9 cellular contexts compared by ENCODE assay signal in the genomic region with DNA sequence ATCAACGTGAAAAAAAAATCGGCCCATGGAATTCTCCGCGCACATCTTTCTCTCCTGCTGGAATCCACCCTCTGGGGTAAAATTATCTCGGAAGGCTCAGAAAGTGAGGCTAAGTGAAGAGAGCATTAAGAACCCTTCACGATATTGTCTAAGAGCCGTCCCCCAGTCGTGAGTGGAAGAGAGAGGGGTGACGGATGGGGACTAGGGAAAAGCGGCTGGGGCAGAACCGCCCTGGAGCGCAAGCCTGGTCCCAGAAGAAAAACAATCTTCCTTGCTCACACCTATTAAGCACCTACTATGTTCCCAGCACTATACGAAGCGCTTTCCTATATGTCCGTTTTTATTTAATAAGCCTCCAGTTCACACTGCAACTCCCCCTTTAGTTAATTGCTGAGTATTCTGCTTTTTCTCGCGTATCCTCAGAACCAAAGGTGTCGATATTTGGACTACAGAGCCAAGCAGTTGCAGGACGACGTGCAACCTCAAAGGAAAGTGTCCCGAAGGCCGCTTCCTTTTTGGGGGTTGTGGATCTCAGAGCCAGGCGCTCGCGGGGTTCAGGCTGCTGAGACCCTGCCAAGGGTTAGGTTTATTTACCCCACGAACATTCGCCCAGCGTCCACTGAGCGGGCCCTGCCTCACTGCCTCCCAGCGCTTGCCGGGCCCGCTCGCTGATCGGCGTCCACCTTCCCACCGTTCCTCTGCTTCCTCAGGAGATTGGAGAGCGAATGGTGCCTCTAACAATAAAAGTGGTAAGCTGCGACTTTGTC. TPM values are rescaled to one million over a fixed set of nuclear protein-coding genes. Genes with fewer than 3 reads are reported as not detected.
A peak's percentile ranks its signal among the peaks of the same experiment; 100 is the strongest.
DNase-seq lines count a peak whose midpoint lies in the region; FAIRE-seq and TF ChIP-seq lines count a peak whose summit lies in the region.
"Had no signal": no experiment of that assay in that cellular context is flagged by ENCODE, and none has a peak within 500 bp of the region (broad histone marks: within the 10 kb centered on the region; RNA-seq: fewer than 3 reads in every experiment).

No MANE protein-coding gene starts in this region.

- H3K36me3 ChIP-seq in astrocyte (ENCODE audit: insufficient read depth, low read length) (no peaks in the 10 kb centered on the region), kidney (ENCODE audit: control insufficient read depth in 1 of 2, insufficient read depth in 2 of 2, low read length in 2 of 2) (no peaks in the 10 kb centered on the region), suprapubic skin (no peaks in the 10 kb centered on the region)
- H3K36me3 ChIP-seq: BLaER1 had no signal

- CTCF ChIA-PET in RWPE1 (lab: Yijun Ruan, JAX), result interaction anchor here (0.7 kb wide), 1 partner anchor 167 kb away, joined by 6 read pairs; no protein-coding TSS in a partner anchor

- no peak for TF ChIP-seq POLR2A in suprapubic skin (IDR thresholded peaks at IDR 0.05)

- no peak overlapping the region for H3K27ac Mint-ChIP-seq in astrocyte (ENCODE audit: unreplicated experiment)

- H3K4me1 Mint-ChIP-seq in astrocyte (ENCODE audit: low read depth, unreplicated experiment), result no peaks in the 10 kb centered on the region

- intact Hi-C loops in kidney (cut with DNase I), result no loop called here

- no peaks in the 10 kb centered on the region for H3K79me2 ChIP-seq in astrocyte (ENCODE audit: insufficient read depth, low read length)

- peak overlapping the region; percentile 67 for H3K9ac ChIP-seq in astrocyte (ENCODE audit: low read length)
- peak overlapping the region in 1 of 2 donors; percentile 0 for H3K9ac ChIP-seq in kidney (ENCODE audit: low read length in 2 of 2)
- H3K9ac ChIP-seq: BLaER1 had no signal

- peaks cover 39% of the 10 kb centered on the region for H3K27me3 Mint-ChIP-seq in astrocyte (ENCODE audit: low read depth, unreplicated experiment)

- H4K20me1 ChIP-seq in astrocyte (ENCODE audit: insufficient read depth, low read length), result no peaks in the 10 kb centered on the region
- H4K20me1 ChIP-seq: BLaER1 had no signal

- peaks cover 20% of the 10 kb centered on the region for H3K4me1 ChIP-seq in astrocyte (ENCODE audit: insufficient read depth, low read length)
- peaks cover 0 to 4% of the 10 kb centered on the region in 2 donors for H3K4me1 ChIP-seq in kidney (ENCODE audit: control insufficient read depth in 1 of 2, insufficient read depth in 1 of 2, low read depth in 1 of 2, low read length in 2 of 2)
- H3K4me1 ChIP-seq in suprapubic skin, result peaks cover 15% of the 10 kb centered on the region

- DNase-seq in NCI-H748 (lab: John Stamatoyannopoulos, UW; ENCODE audit: unreplicated experiment) (peak; percentile 32), NCI-H748 treated with DMSO at 0.1 percent for 48 hours (lab: John Stamatoyannopoulos, UW) (no peak), astrocyte (ENCODE audit: low read depth) (peak; percentile 13), kidney (no peak), suprapubic skin (ENCODE audit: low spot score in 2 of 2) (no peak), HPDE6-E6E7 (ENCODE audit: extremely low spot score) (no peak), RWPE1 (ENCODE audit: low spot score) (no peak)
- no peak for DNase-seq in stimulated activated CD4-positive, alpha-beta T cell treated with anti-CD3 and anti-CD28 coated beads, Interleukin-4, amount 100 ng/mL, for 24 hours

- TF ChIP-seq CTCF in astrocyte (IDR thresholded peaks at IDR 0.05; ENCODE audit: insufficient read depth, low read depth, low read length), result no peak
- TF ChIP-seq CTCF in kidney (IDR thresholded peaks at IDR 0.05; ENCODE audit: borderline replicate concordance, extremely low read depth, insufficient read depth), result no peak
- no peak for TF ChIP-seq CTCF in suprapubic skin (IDR thresholded peaks at IDR 0.05)
- TF ChIP-seq CTCF in RWPE1 (conservative IDR thresholded peaks at IDR 0.05; ENCODE audit: low read depth), result no peak

- POLR2A ChIA-PET in RWPE1 (lab: Yijun Ruan, JAX; ENCODE audit: low non-redundant PET), result no interaction called here

- H3K4me3 ChIP-seq in astrocyte (ENCODE audit: insufficient read depth, low read depth, low read length) (peak overlapping the region; percentile 66), kidney (ENCODE audit: low read length in 2 of 2) (peak overlapping the region; percentile 60 to 69), suprapubic skin (peak overlapping the region; percentile 53)
- H3K4me3 ChIP-seq: BLaER1 had no signal

- TF ChIP-seq EP300 in suprapubic skin (IDR thresholded peaks at IDR 0.05), result no peak

- H3K9me3 Mint-ChIP-seq in astrocyte (ENCODE audit: unreplicated experiment), result no peaks in the 10 kb centered on the region

- H3K27ac ChIP-seq in astrocyte (ENCODE audit: low read depth, low read length) (no peak overlapping the region), kidney (ENCODE audit: low read depth in 2 of 2, low read length in 2 of 2) (no peak overlapping the region), suprapubic skin (no peak overlapping the region), RWPE1 (no peak overlapping the region)
- H3K27ac ChIP-seq: BLaER1 had no signal

- H3K4me2 ChIP-seq in astrocyte (ENCODE audit: low read length), result peak overlapping the region; percentile 92
- H3K4me2 ChIP-seq: BLaER1 had no signal

- H3K27me3 ChIP-seq in astrocyte (ENCODE audit: insufficient read depth, low read length), result no peaks in the 10 kb centered on the region
- peaks cover 18% of the 10 kb centered on the region for H3K27me3 ChIP-seq in suprapubic skin
- H3K27me3 ChIP-seq: BLaER1 had no signal

- FAIRE-seq in astrocyte (lab: Jason Lieb, UNC), result no peak
- FAIRE-seq in kidney (lab: Jason Lieb, UNC), result no peak

- H2AFZ ChIP-seq in astrocyte (ENCODE audit: low read depth, low read length), result peak overlapping the region; percentile 84

- WGBS in suprapubic skin, result 35% methylated on average over 38 of the region's 38 CpGs

- no peaks in the 10 kb centered on the region for H3K36me3 Mint-ChIP-seq in astrocyte (ENCODE audit: low read depth, unreplicated experiment)

- H3K4me3 Mint-ChIP-seq in astrocyte (ENCODE audit: unreplicated experiment), result peak overlapping the region; percentile 78

- no peaks in the 10 kb centered on the region for H3K9me3 ChIP-seq in astrocyte (ENCODE audit: insufficient read depth, low read depth, low read length)
- no peaks in the 10 kb centered on the region for H3K9me3 ChIP-seq in kidney (ENCODE audit: control insufficient read depth in 1 of 2, low read length in 2 of 2)
- H3K9me3 ChIP-seq in suprapubic skin, result no peaks in the 10 kb centered on the region

RNA-seq across cellular contexts. Expression of a gene that starts 0.9 kb away (rescaled TPM):
- 0.36 and 0.45 TPM in 2 replicates for total RNA-seq in astrocyte
- 0.25 TPM for total RNA-seq in kidney
- 4.3 TPM for polyA plus RNA-seq in kidney (ENCODE audit: insufficient read depth, low read depth, low replicate concordance)
- under 1 TPM in 2 of 4 donors, not detected in 2; 0.36 to 0.60 TPM for total RNA-seq in suprapubic skin

RNA-seq across cellular contexts. Expression of a gene that starts 22.2 kb away (rescaled TPM):
- 59.3 and 64.5 TPM in 2 replicates for total RNA-seq in astrocyte
- 38.8 TPM for total RNA-seq in kidney
- polyA plus RNA-seq in kidney (ENCODE audit: insufficient read depth, low read depth, low replicate concordance), result 7.0 TPM
- total RNA-seq in suprapubic skin, result 10 to 100 TPM; 26.5 to 41.8 (median 27.8) TPM

RNA-seq across cellular contexts. Expression of a gene that starts 23.1 kb away (rescaled TPM):
- total RNA-seq in astrocyte, result 49.2 and 52.4 TPM in 2 replicates
- 75.9 TPM for total RNA-seq in kidney
- 378 TPM for polyA plus RNA-seq in kidney (ENCODE audit: insufficient read depth, low read depth, low replicate concordance)
- 10 to 100 TPM; 23.1 to 78.2 (median 54.5) TPM for total RNA-seq in suprapubic skin

Comparison
In these comparisons a context has a peak if more than half of its experiments do, and no peak if none do; other contexts are left out.
1. DNase-seq: peak in NCI-H748 (single experiment) and astrocyte (single experiment); none in NCI-H748 treated with DMSO at 0.1 percent for 48 hours (single experiment), kidney (single experiment), suprapubic skin (0 of 2), HPDE6-E6E7 (single experiment), RWPE1 (single experiment) and stimulated activated CD4-positive, alpha-beta T cell treated with anti-CD3 and anti-CD28 coated beads, Interleukin-4, amount 100 ng/mL, for 24 hours (single experiment).
2. Peak in every context shown above with its lines, with median percentiles within 50 percentile points of each other: H3K4me3 ChIP-seq.